In the genomic region with DNA sequence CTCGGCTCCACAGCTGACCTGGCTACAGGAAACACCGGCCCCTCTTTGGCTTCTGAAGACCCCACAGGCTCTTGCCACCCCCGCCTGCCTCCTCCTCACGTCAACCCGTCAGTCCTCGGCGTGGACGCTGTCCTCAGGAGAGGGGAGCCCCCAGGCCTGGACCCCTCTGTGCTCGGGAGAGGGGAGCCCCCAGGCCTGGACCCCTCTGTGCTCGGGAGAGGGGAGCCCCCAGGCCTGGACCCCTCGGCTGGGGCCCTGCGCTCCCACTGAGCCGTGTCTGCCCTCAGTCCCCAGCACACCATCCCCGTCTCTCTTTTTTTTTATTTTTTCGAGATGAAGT, we compare ENCODE assay signal across 19 cellular contexts. TPM values are rescaled to one million over a fixed set of nuclear protein-coding genes. Genes with fewer than 3 reads are reported as not detected.
"Had no signal": no experiment of that assay in that cellular context is flagged by ENCODE, and none has a peak within 500 bp of the region (broad histone marks: within the 10 kb centered on the region; RNA-seq: fewer than 3 reads in every experiment).

No MANE protein-coding gene starts in this region.

- H3K9me3 ChIP-seq: adrenal gland, heart right ventricle, right lobe of liver, tibial nerve had no signal

- DNase-seq: activated CD4-positive, CD25-positive, alpha-beta regulatory T cell; activated CD8-positive, alpha-beta memory T cell treated with anti-CD3 and anti-CD28 coated beads, Interleukin-2, amount 50 U/mL, for 4 hours; adrenal gland; dorsolateral prefrontal cortex; endodermal cell; heart right ventricle; midbrain; right lobe of liver had no signal

- H3K27me3 ChIP-seq: right lobe of liver had no signal

- H3K27me3 Mint-ChIP-seq: activated CD4-positive, alpha-beta memory T cell treated with anti-CD3 and anti-CD28 coated beads for 36 hours had no signal

- H3K4me1 Mint-ChIP-seq: neural crest cell had no signal

- H3K4me3 Mint-ChIP-seq: activated CD4-positive, alpha-beta memory T cell treated with anti-CD3 and anti-CD28 coated beads for 36 hours; endodermal cell; neural crest cell; T-helper 2 cell treated with Interferon-gamma antibody and Interleukin-4, amounts not matched to agents 5 μg/mL and 100 μg/mL, for 36 hours had no signal

- ATAC-seq: heart right ventricle, right lobe of liver had no signal

- H3K27ac ChIP-seq: adrenal gland, dorsolateral prefrontal cortex, heart right ventricle, right lobe of liver, tibial nerve had no signal

- H3K4me3 ChIP-seq: adrenal gland, dorsolateral prefrontal cortex, heart right ventricle, right lobe of liver, smooth muscle cell, tibial nerve had no signal

- H3K4me1 ChIP-seq: adrenal gland, right lobe of liver had no signal

- H3K36me3 Mint-ChIP-seq: activated CD4-positive, alpha-beta memory T cell treated with anti-CD3 and anti-CD28 coated beads for 36 hours had no signal

- H3K9me3 Mint-ChIP-seq: activated CD4-positive, alpha-beta memory T cell treated with anti-CD3 and anti-CD28 coated beads for 36 hours; endodermal cell; neural crest cell; T-helper 2 cell treated with Interferon-gamma antibody and Interleukin-4, amounts not matched to agents 5 μg/mL and 100 μg/mL, for 36 hours had no signal

- H3K36me3 ChIP-seq: adrenal gland, heart right ventricle, right lobe of liver, tibial nerve had no signal

RNA-seq across cellular contexts. Expression of a gene that starts 31.8 kb away (rescaled TPM):
- total RNA-seq: activated CD4-positive, alpha-beta memory T cell treated with anti-CD3 and anti-CD28 coated beads for 36 hours; adrenal gland; epithelial cell of proximal tubule; frontal cortex; lower leg skin; myocyte; neural crest cell; osteocyte; pulmonary artery endothelial cell; right lobe of liver; smooth muscle cell; tibial nerve had no signal
